In genomic region chr14:37251778-37252177, GRCh38 we compare ENCODE assay signal across 13 cellular contexts. TPM values are rescaled to one million over a fixed set of nuclear protein-coding genes. Genes with fewer than 3 reads are reported as not detected.
DNase-seq lines count a peak whose midpoint lies in the region; TF ChIP-seq lines count a peak whose summit lies in the region.
"Had no signal": no experiment of that assay in that cellular context is flagged by ENCODE, and none has a peak within 500 bp of the region (broad histone marks: within the 10 kb centered on the region; RNA-seq: fewer than 3 reads in every experiment).

No MANE protein-coding gene starts in this region.

- intact Hi-C loops in Calu3 (cut with micrococcal nuclease; ENCODE audit: unreplicated experiment) (loop anchor here (1.0 to 10.0 kb wide), 5 partner anchors 76 to 456 kb away; no protein-coding TSS in a partner anchor), uterus (cut with DNase I; ENCODE audit: low total_unique reads) (no loop called here)

- H3K4me3 ChIP-seq in HEK293 (ENCODE audit: low read depth, low read length), result no peak overlapping the region
- H3K4me3 ChIP-seq in uterus, result no peak overlapping the region

- H3K4me1 ChIP-seq in HEK293 (ENCODE audit: control insufficient read depth, insufficient read depth, low read length) (no peaks in the 10 kb centered on the region), uterus (no peaks in the 10 kb centered on the region)

- H3K36me3 Mint-ChIP-seq in Calu3 (ENCODE audit: insufficient read depth, unreplicated experiment) (no peaks in the 10 kb centered on the region), glutamatergic neuron (ENCODE audit: unreplicated experiment) (no peaks in the 10 kb centered on the region)

- CTCF ChIA-PET in Calu3 (lab: Charles Lee), result no interaction called here
- CTCF ChIA-PET in HEK293 (lab: Yijun Ruan, JAX), result interaction anchor here (1.0 to 2.4 kb wide), 3 partner anchors 458 to 637 kb away, joined by 3 to 12 read pairs (median 5); no protein-coding TSS in a partner anchor

- no peaks in the 10 kb centered on the region for H3K27me3 Mint-ChIP-seq in Calu3 (ENCODE audit: unreplicated experiment)
- H3K27me3 Mint-ChIP-seq in glutamatergic neuron (ENCODE audit: unreplicated experiment), result no peaks in the 10 kb centered on the region

- H3K4me3 Mint-ChIP-seq in Calu3 (ENCODE audit: low read depth, unreplicated experiment) (no peak overlapping the region), glutamatergic neuron (ENCODE audit: unreplicated experiment) (no peak overlapping the region)
- H3K4me3 Mint-ChIP-seq: T-helper 1 cell treated with Interleukin-12 subunit alpha and Interleukin-12 subunit beta and Interleukin-4 antibody, amounts not matched to agents 30 μg/mL and 1 μg/mL, for 36 hours had no signal

- BruUV-seq in Calu3 (replicated peaks; lab: Mats Ljungman, UMichigan), result no TSS peak

- no peak overlapping the region for H3K27ac ChIP-seq in HEK293 (ENCODE audit: extremely low read depth, low read depth, low read length)
- no peak overlapping the region for H3K27ac ChIP-seq in uterus

- no peak for TF ChIP-seq POLR2A in uterus (IDR thresholded peaks at IDR 0.05)

- no peaks in the 10 kb centered on the region for H3K9me3 Mint-ChIP-seq in Calu3 (ENCODE audit: low read depth, unreplicated experiment)
- H3K9me3 Mint-ChIP-seq in glutamatergic neuron (ENCODE audit: unreplicated experiment), result no peaks in the 10 kb centered on the region
- H3K9me3 Mint-ChIP-seq: T-helper 1 cell treated with Interleukin-12 subunit alpha and Interleukin-12 subunit beta and Interleukin-4 antibody, amounts not matched to agents 30 μg/mL and 1 μg/mL, for 36 hours had no signal

- no peaks in the 10 kb centered on the region for H3K9me3 ChIP-seq in HEK293 (ENCODE audit: control insufficient read depth, insufficient read depth, low read depth, low read length)
- H3K9me3 ChIP-seq in uterus, result no peaks in the 10 kb centered on the region

- H3K4me1 Mint-ChIP-seq in Calu3 (ENCODE audit: low read depth, unreplicated experiment) (peaks cover 15% of the 10 kb centered on the region), glutamatergic neuron (ENCODE audit: low read depth, unreplicated experiment) (no peaks in the 10 kb centered on the region)

- H3K36me3 ChIP-seq in HEK293 (ENCODE audit: control insufficient read depth in 2 of 2, insufficient read depth in 1 of 2, low read length in 2 of 2), result peaks cover 4 to 8% of the 10 kb centered on the region in 2 experiments; a peak in 2 of 3 replicates
- no peaks in the 10 kb centered on the region for H3K36me3 ChIP-seq in uterus

- DNase-seq in Calu3 (no peak), NCI-H69 (lab: John Stamatoyannopoulos, UW) (peak; percentile 56), glutamatergic neuron (no peak), NOMO-1 treated with DMSO at 0.1 percent for 48 hours (lab: John Stamatoyannopoulos, UW; ENCODE audit: unreplicated experiment) (no peak), uterus (no peak), SKM-1 treated with dmso at 0.1 percent for 144 hours (lab: John Stamatoyannopoulos, UW; ENCODE audit: unreplicated experiment) (no peak)
- DNase-seq in activated T-cell treated with anti-CD3 and anti-CD28 coated beads, Interleukin-2, amount 50 U/mL, for 1 hour, result no peak
- DNase-seq: activated CD4-positive, alpha-beta T cell treated with anti-CD3 and anti-CD28 coated beads for 1 hour; activated naive CD4-positive, alpha-beta T cell; NCI-H510A treated with DMSO at 0.1 percent for 48 hours; RPMI8226 had no signal

- POLR2A ChIA-PET in HEK293 (lab: Yijun Ruan, JAX), result no interaction called here

- H3K27me3 ChIP-seq in uterus, result no peaks in the 10 kb centered on the region

- no peak overlapping the region for H3K27ac Mint-ChIP-seq in Calu3 (ENCODE audit: unreplicated experiment)
- H3K27ac Mint-ChIP-seq in glutamatergic neuron (ENCODE audit: unreplicated experiment), result no peak overlapping the region
- H3K27ac Mint-ChIP-seq: T-helper 1 cell treated with Interleukin-12 subunit alpha and Interleukin-12 subunit beta and Interleukin-4 antibody, amounts not matched to agents 30 μg/mL and 1 μg/mL, for 36 hours had no signal

- TF ChIP-seq CTCF in Calu3 (IDR thresholded peaks at IDR 0.05; ENCODE audit: unreplicated experiment) (peak; percentile 28), HEK293 (tag by site-specific recombination; IDR thresholded peaks at IDR 0.05) (no peak), glutamatergic neuron (IDR thresholded peaks at IDR 0.05; ENCODE audit: partially characterized antibody, unreplicated experiment) (peak; percentile 18), uterus (IDR thresholded peaks at IDR 0.05) (no peak)

TF ChIP-seq in HEK293, 187 proteins besides CTCF, POLR2A, EP300 and RAD21:
- TF ChIP-seq ZNF654 (tag by site-specific recombination; IDR thresholded peaks at IDR 0.05; ENCODE audit: low read depth), result 0 out of 2 replicates have a peak, but pooled peaks have one; percentile 17
- TF ChIP-seq REST (tag by site-specific recombination; IDR thresholded peaks at IDR 0.05), result no peak

RNA-seq across cellular contexts. Expression of gene MIPOL1, which starts 54.0 kb away (rescaled TPM):
- total RNA-seq in Calu3 (2022) (22.0 and 27.2 TPM in 2 replicates), glutamatergic neuron (ENCODE audit: unreplicated experiment) (14.5 TPM), uterus (10 to 100 TPM; 22.8 to 52.1 (median 39.4) TPM)

Comparison
In these comparisons a context has a peak if more than half of its experiments do, and no peak if none do; other contexts are left out.
1. CTCF ChIP-seq: peak in Calu3 (single experiment) and glutamatergic neuron (single experiment); none in HEK293 (single experiment) and uterus (0 of 4).